ENCODE assay signal across 8 cellular contexts in the genomic region with DNA sequence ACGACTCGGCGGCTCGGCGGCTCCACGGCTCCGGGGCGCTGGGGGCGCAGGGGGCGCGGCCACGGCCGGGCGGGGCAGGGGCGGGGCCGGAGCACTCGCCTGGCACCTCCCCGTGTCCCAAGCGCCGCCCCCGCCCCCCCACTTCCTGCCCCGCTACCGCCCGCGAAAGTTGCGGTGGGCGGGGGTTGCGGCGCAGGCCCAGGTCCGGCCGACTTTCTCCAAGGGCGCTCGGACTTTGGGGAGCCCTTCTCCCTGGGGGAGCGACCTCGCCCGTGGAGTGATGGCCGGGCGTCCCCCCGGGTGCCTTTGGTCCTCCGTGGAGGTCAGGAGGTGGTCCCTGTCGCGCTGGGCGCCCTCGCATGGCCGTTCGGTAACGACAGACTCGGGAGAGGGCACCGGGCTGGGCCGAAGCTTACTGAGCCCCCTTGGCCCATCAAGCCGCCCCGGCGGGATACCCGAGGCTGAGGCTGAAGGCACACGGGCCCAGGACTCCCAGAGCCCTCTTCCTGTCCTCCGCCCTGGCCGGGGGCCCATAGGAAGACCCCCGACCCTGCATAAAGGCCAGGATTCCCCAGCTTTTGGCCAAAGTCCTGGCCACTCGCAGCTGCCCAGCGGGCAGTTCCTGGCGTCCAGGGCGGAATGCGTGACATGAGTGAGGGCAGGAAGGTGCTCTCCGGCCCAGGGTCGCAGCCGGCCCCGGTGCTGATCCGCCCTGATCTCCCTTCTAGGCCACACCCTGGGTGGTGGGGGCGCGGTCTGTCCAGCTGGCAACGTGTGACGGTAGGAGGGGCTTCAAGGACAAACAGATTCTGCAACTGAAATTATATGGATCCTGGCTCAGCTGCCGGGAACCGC. TPM values are rescaled to one million over a fixed set of nuclear protein-coding genes. Genes with fewer than 3 reads are reported as not detected.
DNase-seq lines count a peak whose midpoint lies in the region; ATAC-seq, FAIRE-seq and TF ChIP-seq lines count a peak whose summit lies in the region.

No MANE protein-coding gene starts in this region.

- peak overlapping the region; percentile 16 for H2BK120ac ChIP-seq in mesendoderm (ENCODE audit: low read depth, low read length)

- peak overlapping the region; percentile 65 for H3K4me3 ChIP-seq in mesendoderm (ENCODE audit: low read length)

- peaks cover 9% of the 10 kb centered on the region for H3K79me1 ChIP-seq in mesendoderm (ENCODE audit: low read length)

- DNase-seq in AML-193 (lab: John Stamatoyannopoulos, UW) (peak; percentile 44 to 46), GM19239 (ENCODE audit: insufficient read length, low spot score) (peak; percentile 74), NCI-H774 (lab: John Stamatoyannopoulos, UW) (peak; percentile 88), mesendoderm (peak; percentile 75)
- DNase-seq in activated CD8-positive, alpha-beta T cell treated with anti-CD3 and anti-CD28 coated beads for 36 hours = peak; percentile 80
- peak; percentile 63 for DNase-seq in effector CD8-positive, alpha-beta T cell (lab: John Stamatoyannopoulos, UW)
- DNase-seq in stimulated activated CD8-positive, alpha-beta memory T cell treated with anti-CD3 and anti-CD28 coated beads, Interleukin-15, amount 100 ng/mL, for 4 hours (ENCODE audit: low read depth in 2 of 2) = peak; percentile 37 to 57

- TF ChIP-seq CTCF in activated CD8-positive, alpha-beta T cell treated with anti-CD3 and anti-CD28 coated beads for 36 hours (IDR thresholded peaks at IDR 0.05) = peak; percentile 30

- H3K4me1 ChIP-seq in mesendoderm (ENCODE audit: control insufficient read depth, low read depth, low read length) = no peaks in the 10 kb centered on the region

- H3K4ac ChIP-seq in mesendoderm (ENCODE audit: low read depth, low read length) = peak overlapping the region; percentile 89

- no peaks in the 10 kb centered on the region for H3K36me3 ChIP-seq in mesendoderm (ENCODE audit: control insufficient read depth, insufficient read depth, low read length)

- CTCF ChIA-PET in activated CD8-positive, alpha-beta T cell treated with anti-CD3 and anti-CD28 coated beads for 36 hours (lab: Charles Lee) = interaction anchor here (0.6 to 5.0 kb wide), 20 partner anchors 12 to 392 kb away, joined by 3 to 122 read pairs (median 6); partner anchors contain the start of genes BRD3OS and SARDH

- peak overlapping the region; percentile 14 for H2AK5ac ChIP-seq in mesendoderm (ENCODE audit: low read length)

- intact Hi-C loops in activated CD8-positive, alpha-beta T cell treated with anti-CD3 and anti-CD28 coated beads for 36 hours (cut with micrococcal nuclease) = no loop called here

- peak overlapping the region; percentile 77 for H2BK5ac ChIP-seq in mesendoderm (ENCODE audit: low read length)

- H3K4me2 ChIP-seq in mesendoderm (ENCODE audit: low read length) = peak overlapping the region; percentile 99

- ATAC-seq in HG03520 (IDR thresholded peaks at IDR 0.05; ENCODE audit: unreplicated experiment) = peak; percentile 39
- peak; percentile 83 for ATAC-seq in activated CD8-positive, alpha-beta T cell treated with anti-CD3 and anti-CD28 coated beads for 36 hours

- H3K9ac ChIP-seq in mesendoderm (ENCODE audit: low read length) = peak overlapping the region; percentile 89

- H3K23ac ChIP-seq in mesendoderm (ENCODE audit: low read length) = peak overlapping the region; percentile 98

- H3K79me2 ChIP-seq in mesendoderm (ENCODE audit: control insufficient read depth, insufficient read depth, low read length) = peaks cover 12% of the 10 kb centered on the region

- peak overlapping the region; percentile 60 for H3K4me3 Mint-ChIP-seq in activated CD8-positive, alpha-beta T cell treated with anti-CD3 and anti-CD28 coated beads for 36 hours

- no peak overlapping the region for H2BK15ac ChIP-seq in mesendoderm (replicated peaks; ENCODE audit: low read depth)

- peaks cover 3% of the 10 kb centered on the region for H3K27me3 Mint-ChIP-seq in activated CD8-positive, alpha-beta T cell treated with anti-CD3 and anti-CD28 coated beads for 36 hours

- H3K27ac ChIP-seq in mesendoderm (ENCODE audit: low read depth, low read length) = peak overlapping the region; percentile 42

- H3K18ac ChIP-seq in mesendoderm (ENCODE audit: low read length) = peak overlapping the region; percentile 94

- peak; percentile 70 for FAIRE-seq in GM19239 (lab: Jason Lieb, UNC)

- H3K36me3 Mint-ChIP-seq in activated CD8-positive, alpha-beta T cell treated with anti-CD3 and anti-CD28 coated beads for 36 hours (ENCODE audit: low read depth) = no peaks in the 10 kb centered on the region

- H4K8ac ChIP-seq in mesendoderm (ENCODE audit: low read depth, low read length) = no peak overlapping the region

- H3K4me1 Mint-ChIP-seq in activated CD8-positive, alpha-beta T cell treated with anti-CD3 and anti-CD28 coated beads for 36 hours (ENCODE audit: low read depth) = peaks cover 2% of the 10 kb centered on the region

- WGBS in mesendoderm (ENCODE audit: extremely low coverage, insufficient coverage, low lambda C conversion rate) = no CpG with 5 or more reads among the region's 74 CpGs

- POLR2A ChIA-PET in activated CD8-positive, alpha-beta T cell treated with anti-CD3 and anti-CD28 coated beads for 36 hours (lab: Charles Lee) = interaction anchor here (1.2 to 1.3 kb wide), 2 partner anchors 9 to 200 kb away, joined by 5 read pairs; no protein-coding TSS in a partner anchor

- no peaks in the 10 kb centered on the region for H3K27me3 ChIP-seq in mesendoderm (ENCODE audit: insufficient read depth, low read length, poor library complexity)

- H3K9me3 Mint-ChIP-seq in activated CD8-positive, alpha-beta T cell treated with anti-CD3 and anti-CD28 coated beads for 36 hours = no peaks in the 10 kb centered on the region

- H3K27ac Mint-ChIP-seq in activated CD8-positive, alpha-beta T cell treated with anti-CD3 and anti-CD28 coated beads for 36 hours = no peak overlapping the region

- no peak overlapping the region for H4K5ac ChIP-seq in mesendoderm (ENCODE audit: low read length)

- H3K56ac ChIP-seq in mesendoderm (ENCODE audit: low read length) = peak overlapping the region; percentile 96

RNA-seq across cellular contexts. Expression of gene VAV2, which starts 0.9 kb away (rescaled TPM):
- total RNA-seq in activated CD8-positive, alpha-beta T cell treated with anti-CD3 and anti-CD28 coated beads for 36 hours = 1 to 10 TPM; 5.1 to 5.4 TPM
- 12.2 TPM for polyA plus RNA-seq in mesendoderm (2013, experiment 1 of 2)
- polyA plus RNA-seq in mesendoderm (2013, experiment 2 of 2) = 12.3 TPM

RNA-seq across cellular contexts. Expression of gene BRD3OS, which starts 32.3 kb away (rescaled TPM):
- 1 to 10 TPM; 8.1 to 8.2 TPM for total RNA-seq in activated CD8-positive, alpha-beta T cell treated with anti-CD3 and anti-CD28 coated beads for 36 hours
- 11.4 TPM for polyA plus RNA-seq in mesendoderm (2013, experiment 1 of 2)
- polyA plus RNA-seq in mesendoderm (2013, experiment 2 of 2) = 11.5 TPM

Comparison
In these comparisons a context has a peak if more than half of its experiments do, and no peak if none do; other contexts are left out.
1. Peak in every context shown above with its lines: DNase-seq, ATAC-seq, H3K4me3 ChIP-seq and H3K27ac ChIP-seq.